32 cellular contexts compared by ENCODE assay signal in genomic region chr3:190883141-190883540, GRCh38. TPM values are rescaled to one million over a fixed set of nuclear protein-coding genes. Genes with fewer than 3 reads are reported as not detected.
"Had no signal": no experiment of that assay in that cellular context is flagged by ENCODE, and none has a peak within 500 bp of the region (broad histone marks: within the 10 kb centered on the region; RNA-seq: fewer than 3 reads in every experiment).

No MANE protein-coding gene starts in this region.

- ATAC-seq: activated CD8-positive, alpha-beta T cell treated with anti-CD3 and anti-CD28 coated beads for 36 hours; activated naive CD8-positive, alpha-beta T cell treated with anti-CD3 and anti-CD28 coated beads, Interleukin-2, amount 50 U/mL, for 24 hours; activated T-cell treated with anti-CD3 and anti-CD28 coated beads, Interleukin-2, amount 50 U/mL, for 4 hours; activated T-cell treated with anti-CD3 and anti-CD28 coated beads, Interleukin-2, amount 50 U/mL, for 72 hours; activated T-helper 17 cell treated with anti-CD3 and anti-CD28 coated beads, Interleukin-2, amount 50 U/mL, for 72 hours had no signal

- DNase-seq: activated B cell treated with CpG ODN at 0.5 μM for 24 hours; activated CD4-positive, alpha-beta memory T cell treated with anti-CD3 and anti-CD28 coated beads for 36 hours; activated CD4-positive, alpha-beta T cell treated with anti-CD3 and anti-CD28 coated beads for 4 hours; activated CD4-positive, alpha-beta T cell treated with anti-CD3 and anti-CD28 coated beads, Interleukin-2, amount 10 ng/mL, durations not matched to agents 24 days and 14 days; activated CD4-positive, alpha-beta T cell treated with anti-CD3 and anti-CD28 coated beads, Interleukin-2, amount 50 U/mL, for 1 hour; activated CD4-positive, alpha-beta T cell treated with anti-CD3 and anti-CD28 coated beads, Interleukin-2, amount 50 U/mL, for 4 hours; activated CD4-positive, CD25-positive, alpha-beta regulatory T cell treated with anti-CD3 and anti-CD28 coated beads, Interleukin-2, amount 50 U/mL, for 72 hours; activated CD8-positive, alpha-beta memory T cell treated with anti-CD3 and anti-CD28 coated beads, Interleukin-2, amount 50 U/mL, for 4 hours; activated CD8-positive, alpha-beta T cell treated with anti-CD3 and anti-CD28 coated beads for 36 hours; activated gamma-delta T cell; activated naive CD4-positive, alpha-beta T cell treated with anti-CD3 and anti-CD28 coated beads, Interleukin-2, amount 10 ng/mL, durations not matched to agents 7 days and 5 days; activated naive CD4-positive, alpha-beta T cell treated with Interleukin-2 at 50 U/mL for 16 hours; activated naive CD8-positive, alpha-beta T cell treated with anti-CD3 and anti-CD28 coated beads, Interleukin-2, amount 10 ng/mL, durations not matched to agents 7 days and 5 days; activated naive CD8-positive, alpha-beta T cell treated with anti-CD3 and anti-CD28 coated beads, Interleukin-2, amount 50 U/mL, for 24 hours; activated T-cell treated with anti-CD3 and anti-CD28 coated beads for 4 hours; activated T-cell treated with anti-CD3 and anti-CD28 coated beads, Interleukin-2, amount 50 U/mL, for 1 hour; activated T-cell treated with anti-CD3 and anti-CD28 coated beads, Interleukin-2, amount 50 U/mL, for 4 hours; activated T-cell treated with anti-CD3 and anti-CD28 coated beads, Interleukin-2, amount 50 U/mL, for 72 hours; amygdala; anterior cingulate cortex; caudate nucleus; cerebellar nuclear complex; T-helper 2 cell; T-helper 9 cell had no signal

- H3K9me3 ChIP-seq: ascending aorta had no signal

- H3K4me1 ChIP-seq: ascending aorta had no signal

- H3K36me3 ChIP-seq: ascending aorta, cardiac muscle cell had no signal

- H3K4me3 ChIP-seq: ascending aorta, cardiac muscle cell had no signal

- H3K27ac ChIP-seq: ascending aorta, cardiac muscle cell, VCaP had no signal

- FAIRE-seq: bronchial epithelial cell, TTC549 had no signal

- H3K27me3 ChIP-seq: ascending aorta, cardiac muscle cell had no signal

RNA-seq across cellular contexts. Expression of gene GMNC, which starts 20.6 kb away (rescaled TPM):
- total RNA-seq: activated B cell treated with CpG ODN at 0.5 μM for 24 hours; activated CD4-positive, alpha-beta memory T cell treated with anti-CD3 and anti-CD28 coated beads for 36 hours; activated CD4-positive, alpha-beta T cell treated with anti-CD3 and anti-CD28 coated beads, Interleukin-2, amount 10 ng/mL, durations not matched to agents 24 days and 14 days; activated CD8-positive, alpha-beta memory T cell treated with anti-CD3 and anti-CD28 coated beads for 36 hours; activated CD8-positive, alpha-beta T cell treated with anti-CD3 and anti-CD28 coated beads for 36 hours; activated naive CD8-positive, alpha-beta T cell treated with anti-CD3 and anti-CD28 coated beads, Interleukin-2, amount 10 ng/mL, durations not matched to agents 7 days and 5 days; activated T-cell treated with anti-CD3 and anti-CD28 coated beads, Interleukin-2, amount 50 U/mL, for 4 hours; activated T-cell treated with anti-CD3 and anti-CD28 coated beads, Interleukin-2, amount 50 U/mL, for 72 hours; activated T-helper 1 cell treated with anti-CD3 and anti-CD28 coated beads, Interleukin-12 subunit alpha, Interleukin-12 subunit beta, Interleukin-2, Interleukin-4 antibody, amounts not matched to agents 30 ng/mL and 10 ng/mL and 1 ng/mL, durations not matched to agents 14 hours and 24 hours and 36 hours; activated T-helper 17 cell treated with anti-CD3 and anti-CD28 coated beads, Interleukin-2, amount 50 U/mL, for 72 hours; ascending aorta; cardiac muscle cell had no signal
- polyA plus RNA-seq: cardiac muscle cell had no signal
